In genomic region chr2:54581326-54582039, GRCh38 we compare ENCODE assay signal across 1 cellular context.
TF ChIP-seq lines count a peak whose summit lies in the region.

No MANE protein-coding gene starts in this region.

TF ChIP-seq in K562, 482 proteins besides CTCF, POLR2A, EP300 and RAD21 (continued from another document):
- TF ChIP-seq ETV6 (IDR thresholded peaks at IDR 0.05; ENCODE audit: borderline replicate concordance in 1 of 2, low read depth in 2 of 2, low read length in 1 of 2) (peak in 1 of 2 experiments; percentile 63; a peak in 1 of 4 replicates), ETV6 (CRISPR knock-in tag; IDR thresholded peaks at IDR 0.05; ENCODE audit: borderline replicate concordance) (no peak), CHD1 (IDR thresholded peaks at IDR 0.05; ENCODE audit: low read length) (no peak), MEIS2 (IDR thresholded peaks at IDR 0.05; ENCODE audit: partially characterized antibody) (peak; percentile 49), DACH1 (IDR thresholded peaks at IDR 0.05; ENCODE audit: partially characterized antibody) (peak; percentile 37)
